In genomic region chr1:211228573-211229364, GRCh38 we compare ENCODE assay signal across 7 cellular contexts. TPM values are rescaled to one million over a fixed set of nuclear protein-coding genes. Genes with fewer than 3 reads are reported as not detected.
DNase-seq lines count a peak whose midpoint lies in the region; ATAC-seq and TF ChIP-seq lines count a peak whose summit lies in the region.
"Not testable (repeated sequence)": the region's sequence is repeated elsewhere in the genome, so short reads cannot be mapped to it uniquely, and the experiment has no call there.

No MANE protein-coding gene starts in this region.

- not testable (repeated sequence) for H3K9me2 ChIP-seq in PC-9 (ENCODE audit: insufficient read depth)

- H4K20me1 ChIP-seq in PC-9 (ENCODE audit: insufficient read depth): not testable (repeated sequence)

- not testable (repeated sequence) for H3K27ac ChIP-seq in PC-9

- not testable (repeated sequence) for H3F3A ChIP-seq in PC-9 (ENCODE audit: insufficient read depth, low read depth)

- not testable (repeated sequence) for H3K36me3 ChIP-seq in PC-9 (ENCODE audit: low read depth)

- peak overlapping the region; percentile 25 for H3K4me3 Mint-ChIP-seq in activated CD4-positive, alpha-beta T cell treated with anti-CD3 and anti-CD28 coated beads for 36 hours
- H3K4me3 Mint-ChIP-seq in central memory CD8-positive, alpha-beta T cell: peak overlapping the region; percentile 45

- CTCF ChIA-PET in PC-9 (lab: Charles Lee): interaction anchor here (0.6 kb wide), 1 partner anchor 1138 kb away, joined by 4 read pairs; no protein-coding TSS in a partner anchor
- CTCF ChIA-PET in activated CD4-positive, alpha-beta T cell treated with anti-CD3 and anti-CD28 coated beads for 36 hours (lab: Charles Lee): interaction anchor here (0.5 to 1.2 kb wide), 6 partner anchors 9 to 388 kb away, joined by 3 read pairs; partner anchors contain the start of gene KCNH1

- H3K4me2 ChIP-seq in PC-9: not testable (repeated sequence)

- H3K4me1 Mint-ChIP-seq in activated CD4-positive, alpha-beta T cell treated with anti-CD3 and anti-CD28 coated beads for 36 hours: peaks cover 25% of the 10 kb centered on the region
- H3K4me1 Mint-ChIP-seq in central memory CD8-positive, alpha-beta T cell: peaks cover 20% of the 10 kb centered on the region

- ATAC-seq in activated CD4-positive, alpha-beta T cell treated with anti-CD3 and anti-CD28 coated beads for 36 hours: peak; percentile 87
- peak; percentile 77 for ATAC-seq in central memory CD8-positive, alpha-beta T cell (replicated peaks; ENCODE audit: extremely low read depth, poor library complexity, severe bottlenecking)

- peak overlapping the region; percentile 61 for H3K27ac Mint-ChIP-seq in activated CD4-positive, alpha-beta T cell treated with anti-CD3 and anti-CD28 coated beads for 36 hours
- H3K27ac Mint-ChIP-seq in central memory CD8-positive, alpha-beta T cell (ENCODE audit: low read depth): not testable (repeated sequence)

- DNase-seq in PC-9: not testable (repeated sequence)
- peak; percentile 75 for DNase-seq in activated CD4-positive, alpha-beta T cell treated with anti-CD3 and anti-CD28 coated beads for 36 hours
- peak; percentile 10 for DNase-seq in activated CD8-positive, alpha-beta memory T cell treated with anti-CD3 and anti-CD28 coated beads, Interleukin-2, amount 50 U/mL, for 24 hours (ENCODE audit: extremely low read depth)
- DNase-seq in activated effector memory CD4-positive, alpha-beta T cell treated with anti-CD3 and anti-CD28 coated beads, Interleukin-2, amount 50 U/mL, for 16 hours: peak; percentile 69
- DNase-seq in central memory CD8-positive, alpha-beta T cell (ENCODE audit: low spot score in 2 of 2): peak in 1 of 2 donors; percentile 16
- DNase-seq in stimulated activated CD4-positive, alpha-beta T cell treated with anti-CD3 and anti-CD28 coated beads, Interleukin-12 subunit alpha, Interleukin-12 subunit beta, amount 100 ng/mL, for 4 hours: peak; percentile 2
- peak; percentile 13 to 17 for DNase-seq in stimulated activated CD8-positive, alpha-beta memory T cell treated with anti-CD3 and anti-CD28 coated beads, Interleukin-15, amount 100 ng/mL, for 4 hours (ENCODE audit: low read depth in 2 of 2)

- H3K9me3 Mint-ChIP-seq in activated CD4-positive, alpha-beta T cell treated with anti-CD3 and anti-CD28 coated beads for 36 hours (ENCODE audit: low read depth); central memory CD8-positive, alpha-beta T cell: not testable (repeated sequence)

- H3K4me3 ChIP-seq in PC-9: not testable (repeated sequence)

- H3K79me2 ChIP-seq in PC-9 (ENCODE audit: low read depth): not testable (repeated sequence)

- H3K27me3 ChIP-seq in PC-9 (ENCODE audit: insufficient read depth, low read depth): not testable (repeated sequence)

- BruUV-seq in PC-9 (replicated peaks; lab: Mats Ljungman, UMichigan): not testable (repeated sequence)

- not testable (repeated sequence) for H3K4me1 ChIP-seq in PC-9 (replicated peaks; ENCODE audit: insufficient read depth)

- H3K27me3 Mint-ChIP-seq in activated CD4-positive, alpha-beta T cell treated with anti-CD3 and anti-CD28 coated beads for 36 hours; central memory CD8-positive, alpha-beta T cell: not testable (repeated sequence)

- H2AFZ ChIP-seq in PC-9: peak overlapping the region; percentile 35; the same call in 1 of the 2 replicates

- intact Hi-C loops in PC-9 (cut with micrococcal nuclease; ENCODE audit: unreplicated experiment): not testable (repeated sequence)
- intact Hi-C loops in activated CD4-positive, alpha-beta T cell treated with anti-CD3 and anti-CD28 coated beads for 36 hours (cut with DNase I, micrococcal nuclease): loop anchor here in 1 of 2 experiments (1.0 kb wide), 2 partner anchors 31 to 94 kb away; partner anchors contain the start of genes KCNH1 and RCOR3

- not testable (repeated sequence) for H3K36me3 Mint-ChIP-seq in activated CD4-positive, alpha-beta T cell treated with anti-CD3 and anti-CD28 coated beads for 36 hours (ENCODE audit: low read depth); central memory CD8-positive, alpha-beta T cell (ENCODE audit: insufficient read depth)

- not testable (repeated sequence) for TF ChIP-seq CTCF in PC-9 (conservative IDR thresholded peaks at IDR 0.05)

- H3K9me3 ChIP-seq in PC-9 (ENCODE audit: insufficient read depth, low read depth): not testable (repeated sequence)

- POLR2A ChIA-PET in PC-9 (lab: Charles Lee; ENCODE audit: unreplicated experiment): not testable (repeated sequence)
- POLR2A ChIA-PET in activated CD4-positive, alpha-beta T cell treated with anti-CD3 and anti-CD28 coated beads for 36 hours (lab: Charles Lee): interaction anchor here (0.6 to 1.2 kb wide), 2 partner anchors 91 to 855 kb away, joined by 4 to 5 read pairs; no protein-coding TSS in a partner anchor

RNA-seq across cellular contexts. Expression of gene RCOR3, which starts 30.4 kb away (rescaled TPM):
- 42.1 and 48.7 TPM in 2 replicates for total RNA-seq in PC-9 (2021)
- 10 to 100 TPM; 31.0 to 33.4 TPM for total RNA-seq in activated CD4-positive, alpha-beta T cell treated with anti-CD3 and anti-CD28 coated beads for 36 hours
